8 cellular contexts compared by ENCODE assay signal in genomic region chr9:116154334-116154975, GRCh38. TPM values are rescaled to one million over a fixed set of nuclear protein-coding genes. Genes with fewer than 3 reads are reported as not detected.
DNase-seq lines count a peak whose midpoint lies in the region; ATAC-seq, FAIRE-seq and TF ChIP-seq lines count a peak whose summit lies in the region.

No MANE protein-coding gene starts in this region.

- CTCF ChIA-PET in activated CD8-positive, alpha-beta T cell treated with anti-CD3 and anti-CD28 coated beads for 36 hours (lab: Charles Lee) = no interaction called here
- CTCF ChIA-PET in activated CD8-positive, alpha-beta T cell treated with anti-CD3 and anti-CD28 coated beads, Interleukin-2, amount 10 ng/mL, durations not matched to agents 7 days and 5 days (lab: Charles Lee) = no interaction called here

- no peak for TF ChIP-seq CTCF in activated CD8-positive, alpha-beta T cell treated with anti-CD3 and anti-CD28 coated beads for 36 hours (IDR thresholded peaks at IDR 0.05)
- TF ChIP-seq CTCF in lower lobe of right lung (IDR thresholded peaks at IDR 0.05) = no peak

- H3K27ac ChIP-seq in duodenal mucosa (ENCODE audit: low read depth, low read length) = peak overlapping the region; percentile 73
- H3K27ac ChIP-seq in lower lobe of right lung = peak overlapping the region; percentile 44

- H3K4me3 ChIP-seq in duodenal mucosa (ENCODE audit: low read depth in 1 of 2, low read length in 2 of 2) (peak overlapping the region; percentile 61 to 62), lower lobe of right lung (peak overlapping the region; percentile 57)

- H3K9me3 Mint-ChIP-seq in activated CD8-positive, alpha-beta T cell treated with anti-CD3 and anti-CD28 coated beads for 36 hours = no peaks in the 10 kb centered on the region
- H3K9me3 Mint-ChIP-seq in activated CD8-positive, alpha-beta T cell treated with anti-CD3 and anti-CD28 coated beads, Interleukin-2, amount 10 ng/mL, durations not matched to agents 7 days and 5 days (ENCODE audit: insufficient read depth) = no peaks in the 10 kb centered on the region
- H3K9me3 Mint-ChIP-seq in activated T-helper 17 cell treated with anti-CD3 and anti-CD28 coated beads, Interleukin-2, amount 50 U/mL, for 72 hours = no peaks in the 10 kb centered on the region

- no peak for DNase-seq in activated CD8-positive, alpha-beta T cell treated with anti-CD3 and anti-CD28 coated beads for 36 hours
- no peak for DNase-seq in activated CD8-positive, alpha-beta T cell treated with anti-CD3 and anti-CD28 coated beads, Interleukin-2, amount 10 ng/mL, durations not matched to agents 7 days and 5 days
- DNase-seq in lower lobe of right lung (no peak), urothelium cell line (ENCODE audit: low spot score) (peak; percentile 41), NCI-H446 (lab: John Stamatoyannopoulos, UW) (no peak)

- no peaks in the 10 kb centered on the region for H3K36me3 ChIP-seq in duodenal mucosa (ENCODE audit: control insufficient read depth in 1 of 2, insufficient read depth in 2 of 2, low read length in 2 of 2)
- H3K36me3 ChIP-seq in lower lobe of right lung = no peaks in the 10 kb centered on the region

- peaks cover 71% of the 10 kb centered on the region for H3K27me3 Mint-ChIP-seq in activated CD8-positive, alpha-beta T cell treated with anti-CD3 and anti-CD28 coated beads for 36 hours
- peaks cover 68% of the 10 kb centered on the region for H3K27me3 Mint-ChIP-seq in activated CD8-positive, alpha-beta T cell treated with anti-CD3 and anti-CD28 coated beads, Interleukin-2, amount 10 ng/mL, durations not matched to agents 7 days and 5 days (ENCODE audit: low read depth)
- peaks cover 77% of the 10 kb centered on the region for H3K27me3 Mint-ChIP-seq in activated T-helper 17 cell treated with anti-CD3 and anti-CD28 coated beads, Interleukin-2, amount 50 U/mL, for 72 hours

- ATAC-seq in activated CD8-positive, alpha-beta T cell treated with anti-CD3 and anti-CD28 coated beads for 36 hours = peak; percentile 20
- ATAC-seq in activated CD8-positive, alpha-beta T cell treated with anti-CD3 and anti-CD28 coated beads, Interleukin-2, amount 10 ng/mL, durations not matched to agents 7 days and 5 days = no peak
- ATAC-seq in lower lobe of right lung = peak; percentile 33 to 46
- no peak for ATAC-seq in HG02885 (IDR thresholded peaks at IDR 0.05; ENCODE audit: poor library complexity, unreplicated experiment)
- no peak for ATAC-seq in activated T-helper 17 cell treated with anti-CD3 and anti-CD28 coated beads, Interleukin-2, amount 50 U/mL, for 72 hours (replicated peaks)

- peaks cover 0 to 6% of the 10 kb centered on the region in 2 donors for H3K4me1 ChIP-seq in duodenal mucosa (ENCODE audit: control insufficient read depth in 1 of 2, insufficient read depth in 2 of 2, low read length in 2 of 2)
- peaks cover 17% of the 10 kb centered on the region for H3K4me1 ChIP-seq in lower lobe of right lung

- H3K9me3 ChIP-seq in duodenal mucosa (ENCODE audit: control insufficient read depth in 1 of 2, low read length in 2 of 2) = no peaks in the 10 kb centered on the region
- H3K9me3 ChIP-seq in lower lobe of right lung = no peaks in the 10 kb centered on the region

- intact Hi-C loops in activated CD8-positive, alpha-beta T cell treated with anti-CD3 and anti-CD28 coated beads for 36 hours (cut with micrococcal nuclease) = no loop called here
- intact Hi-C loops in lower lobe of right lung (cut with DNase I) = no loop called here

- H3K27ac Mint-ChIP-seq in activated CD8-positive, alpha-beta T cell treated with anti-CD3 and anti-CD28 coated beads for 36 hours = no peak overlapping the region
- no peak overlapping the region for H3K27ac Mint-ChIP-seq in activated CD8-positive, alpha-beta T cell treated with anti-CD3 and anti-CD28 coated beads, Interleukin-2, amount 10 ng/mL, durations not matched to agents 7 days and 5 days
- no peak overlapping the region for H3K27ac Mint-ChIP-seq in activated T-helper 17 cell treated with anti-CD3 and anti-CD28 coated beads, Interleukin-2, amount 50 U/mL, for 72 hours

- peak overlapping the region in 1 of 2 donors; percentile 59 for H3K9ac ChIP-seq in duodenal mucosa (ENCODE audit: low read depth in 1 of 2, low read length in 2 of 2)

- FAIRE-seq in urothelium cell line (lab: Jason Lieb, UNC) = no peak

- H3K36me3 Mint-ChIP-seq in activated CD8-positive, alpha-beta T cell treated with anti-CD3 and anti-CD28 coated beads for 36 hours (ENCODE audit: low read depth) = no peaks in the 10 kb centered on the region
- no peaks in the 10 kb centered on the region for H3K36me3 Mint-ChIP-seq in activated CD8-positive, alpha-beta T cell treated with anti-CD3 and anti-CD28 coated beads, Interleukin-2, amount 10 ng/mL, durations not matched to agents 7 days and 5 days (ENCODE audit: low read depth)
- no peaks in the 10 kb centered on the region for H3K36me3 Mint-ChIP-seq in activated T-helper 17 cell treated with anti-CD3 and anti-CD28 coated beads, Interleukin-2, amount 50 U/mL, for 72 hours (ENCODE audit: low read depth)

- peaks cover 8% of the 10 kb centered on the region for H3K4me1 Mint-ChIP-seq in activated CD8-positive, alpha-beta T cell treated with anti-CD3 and anti-CD28 coated beads for 36 hours (ENCODE audit: low read depth)
- peaks cover 3% of the 10 kb centered on the region for H3K4me1 Mint-ChIP-seq in activated CD8-positive, alpha-beta T cell treated with anti-CD3 and anti-CD28 coated beads, Interleukin-2, amount 10 ng/mL, durations not matched to agents 7 days and 5 days (ENCODE audit: low read depth)
- no peaks in the 10 kb centered on the region for H3K4me1 Mint-ChIP-seq in activated T-helper 17 cell treated with anti-CD3 and anti-CD28 coated beads, Interleukin-2, amount 50 U/mL, for 72 hours

- no peak overlapping the region for H3K4me3 Mint-ChIP-seq in activated CD8-positive, alpha-beta T cell treated with anti-CD3 and anti-CD28 coated beads for 36 hours
- no peak overlapping the region for H3K4me3 Mint-ChIP-seq in activated CD8-positive, alpha-beta T cell treated with anti-CD3 and anti-CD28 coated beads, Interleukin-2, amount 10 ng/mL, durations not matched to agents 7 days and 5 days
- H3K4me3 Mint-ChIP-seq in activated T-helper 17 cell treated with anti-CD3 and anti-CD28 coated beads, Interleukin-2, amount 50 U/mL, for 72 hours = no peak overlapping the region

- H3K27me3 ChIP-seq in duodenal mucosa (ENCODE audit: control insufficient read depth in 1 of 2, insufficient read depth in 2 of 2, low read length in 2 of 2) (peaks cover 36 to 63% of the 10 kb centered on the region in 2 donors), lower lobe of right lung (ENCODE audit: low read depth) (peaks cover 25% of the 10 kb centered on the region)

- POLR2A ChIA-PET in activated CD8-positive, alpha-beta T cell treated with anti-CD3 and anti-CD28 coated beads for 36 hours (lab: Charles Lee) = no interaction called here
- POLR2A ChIA-PET in activated CD8-positive, alpha-beta T cell treated with anti-CD3 and anti-CD28 coated beads, Interleukin-2, amount 10 ng/mL, durations not matched to agents 7 days and 5 days (lab: Charles Lee) = no interaction called here

RNA-seq across cellular contexts. Expression of gene PAPPA, which starts 0.9 kb away (rescaled TPM):
- total RNA-seq in activated CD8-positive, alpha-beta T cell treated with anti-CD3 and anti-CD28 coated beads for 36 hours = not detected
- not detected for total RNA-seq in activated CD8-positive, alpha-beta T cell treated with anti-CD3 and anti-CD28 coated beads, Interleukin-2, amount 10 ng/mL, durations not matched to agents 7 days and 5 days
- 2.2 TPM for total RNA-seq in lower lobe of right lung
- total RNA-seq in activated T-helper 17 cell treated with anti-CD3 and anti-CD28 coated beads, Interleukin-2, amount 50 U/mL, for 72 hours = under 1 TPM; 0.26 to 0.35 TPM

Comparison
In these comparisons a context has a peak if more than half of its experiments do, and no peak if none do; other contexts are left out.
1. ATAC-seq: peak in activated CD8-positive, alpha-beta T cell treated with anti-CD3 and anti-CD28 coated beads for 36 hours (single experiment) and lower lobe of right lung (2 of 2); none in activated CD8-positive, alpha-beta T cell treated with anti-CD3 and anti-CD28 coated beads, Interleukin-2, amount 10 ng/mL, durations not matched to agents 7 days and 5 days (single experiment), HG02885 (single experiment) and activated T-helper 17 cell treated with anti-CD3 and anti-CD28 coated beads, Interleukin-2, amount 50 U/mL, for 72 hours (single experiment).